28 cellular contexts compared by ENCODE assay signal in the genomic region with DNA sequence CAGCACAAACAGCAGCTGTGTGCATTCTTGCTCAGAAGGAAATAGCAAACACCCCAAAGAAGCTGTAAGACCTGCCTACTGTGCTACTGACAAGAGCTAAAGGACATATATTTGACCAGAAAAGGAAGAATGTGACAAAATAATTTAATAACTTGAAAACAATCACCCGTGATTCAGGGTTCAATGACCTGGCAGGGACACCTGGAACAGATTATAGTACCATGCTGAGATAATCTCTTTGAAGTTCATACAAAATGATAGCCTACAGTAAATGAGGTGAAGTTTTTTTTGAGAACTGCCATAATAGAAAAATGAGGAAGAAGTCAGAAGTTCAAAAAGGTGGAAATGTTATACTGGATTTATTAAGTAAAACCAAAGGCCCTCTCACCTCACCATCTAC.
"Had no signal": no experiment of that assay in that cellular context is flagged by ENCODE, and none has a peak within 500 bp of the region (broad histone marks: within the 10 kb centered on the region; RNA-seq: fewer than 3 reads in every experiment).

No MANE protein-coding gene starts in this region.

- H3K9me3 ChIP-seq: ascending aorta, breast epithelium, colonic mucosa, gastrocnemius medialis, heart left ventricle had no signal

- H3K27me3 ChIP-seq: ascending aorta, breast epithelium, cardiac muscle cell, colonic mucosa, dorsolateral prefrontal cortex, foreskin keratinocyte, gastrocnemius medialis, heart left ventricle had no signal

- H3K27ac ChIP-seq: ascending aorta, breast epithelium, cardiac muscle cell, colonic mucosa, dorsolateral prefrontal cortex, foreskin keratinocyte, gastrocnemius medialis, heart left ventricle had no signal

- H3K4me3 ChIP-seq: ascending aorta, breast epithelium, cardiac muscle cell, colonic mucosa, dorsolateral prefrontal cortex, gastrocnemius medialis, heart left ventricle had no signal

- H3K4me1 ChIP-seq: breast epithelium, colonic mucosa, gastrocnemius medialis, heart left ventricle had no signal

- H3K36me3 ChIP-seq: ascending aorta, breast epithelium, cardiac muscle cell, colonic mucosa, gastrocnemius medialis, heart left ventricle had no signal

- DNase-seq: activated CD4-positive, alpha-beta memory T cell treated with anti-CD3 and anti-CD28 coated beads for 36 hours; activated CD4-positive, alpha-beta T cell treated with anti-CD3 and anti-CD28 coated beads for 36 hours; activated CD4-positive, alpha-beta T cell treated with anti-CD3 and anti-CD28 coated beads, Interleukin-2, amount 10 ng/mL, durations not matched to agents 24 days and 14 days; activated CD4-positive, CD25-positive, alpha-beta regulatory T cell; activated CD4-positive, CD25-positive, alpha-beta regulatory T cell treated with anti-CD3 and anti-CD28 coated beads, Interleukin-2, amount 50 U/mL, for 72 hours; activated CD8-positive, alpha-beta memory T cell treated with anti-CD3 and anti-CD28 coated beads, Interleukin-2, amount 10 ng/mL, durations not matched to agents 7 days and 5 days; activated CD8-positive, alpha-beta memory T cell treated with anti-CD3 and anti-CD28 coated beads, Interleukin-2, amount 50 U/mL, for 4 hours; activated CD8-positive, alpha-beta T cell treated with anti-CD3 and anti-CD28 coated beads, Interleukin-2, amount 10 ng/mL, durations not matched to agents 7 days and 5 days; activated gamma-delta T cell; activated naive CD4-positive, alpha-beta T cell; activated naive CD4-positive, alpha-beta T cell treated with anti-CD3 and anti-CD28 coated beads, Interleukin-2, amount 10 ng/mL, durations not matched to agents 7 days and 5 days; activated naive CD8-positive, alpha-beta T cell treated with anti-CD3 and anti-CD28 coated beads, Interleukin-2, amount 10 ng/mL, durations not matched to agents 7 days and 5 days; activated T-cell treated with anti-CD3 and anti-CD28 coated beads, Interleukin-2, amount 50 U/mL, for 1 hour; activated T-cell treated with anti-CD3 and anti-CD28 coated beads, Interleukin-2, amount 50 U/mL, for 48 hours; central memory CD4-positive, alpha-beta T cell; cerebellar nuclear complex; colonic mucosa; dorsolateral prefrontal cortex; effector memory CD4-positive, alpha-beta T cell; endodermal cell; foreskin keratinocyte; gastrocnemius medialis; glutamatergic neuron; heart left ventricle; T-helper 2 cell had no signal
